Comparison of ENCODE assay signal across 7 cellular contexts in genomic region chr2:67397143-67397986, GRCh38. TPM values are rescaled to one million over a fixed set of nuclear protein-coding genes. Genes with fewer than 3 reads are reported as not detected.
DNase-seq lines count a peak whose midpoint lies in the region; ATAC-seq and TF ChIP-seq lines count a peak whose summit lies in the region.

TSS of gene ETAA1 (plus strand) at chr2:67397333. CDS start at chr2:67397449, 116 bp downstream.

- H3K36me3 ChIP-seq in brain microvascular endothelial cell (replicated peaks) (no peaks in the 10 kb centered on the region), sigmoid colon (peaks cover 0 to 4% (median 0%) of the 10 kb centered on the region in 4 donors)

- H3K4me3 ChIP-seq in brain microvascular endothelial cell (ENCODE audit: low read depth, low read length) (peak within 1 kb of the TSS; percentile 80), sigmoid colon (peak within 1 kb of the TSS; percentile 76 to 88 (median 83))

- TF ChIP-seq POLR2A in sigmoid colon (IDR thresholded peaks at IDR 0.05) = peak; percentile 77 to 82

- H3K27ac ChIP-seq in brain microvascular endothelial cell (peak within 1 kb of the TSS; percentile 96), sigmoid colon (peak within 1 kb of the TSS; percentile 90 to 95 (median 94))

- DNase-seq in NCI-H2107 treated with DMSO at 0.1 percent for 48 hours (lab: John Stamatoyannopoulos, UW; ENCODE audit: unreplicated experiment) = peak; percentile 66
- peak; percentile 92 for DNase-seq in UCSD-AML1 (lab: John Stamatoyannopoulos, UW; ENCODE audit: unreplicated experiment)
- DNase-seq in brain microvascular endothelial cell = peak; percentile 86
- DNase-seq in iPS DF 4.7 (ENCODE audit: extremely low read depth, low spot score) = peak; percentile 44
- peak; percentile 97 for DNase-seq in sigmoid colon

- intact Hi-C loops in sigmoid colon (cut with DNase I) = loop anchor here (5.0 to 10.0 kb wide), 3 partner anchors 450 to 963 kb away; partner anchors contain the start of gene MEIS1

- ATAC-seq in GM18517 (IDR thresholded peaks at IDR 0.05; ENCODE audit: unreplicated experiment) (peak; percentile 96), HG03045 (IDR thresholded peaks at IDR 0.05; ENCODE audit: unreplicated experiment) (peak; percentile 100)

- no peaks in the 10 kb centered on the region for H3K9me3 ChIP-seq in sigmoid colon

- WGBS in sigmoid colon, 2 donors = 0% methylated on average over 61 of the region's 61 CpGs

- TF ChIP-seq EP300 in sigmoid colon (IDR thresholded peaks at IDR 0.05) = no peak

- TF ChIP-seq CTCF in brain microvascular endothelial cell (IDR thresholded peaks at IDR 0.05; ENCODE audit: low read depth, low read length, missing control alignments) (no peak), sigmoid colon (IDR thresholded peaks at IDR 0.05) (no peak)

- H3K27me3 ChIP-seq in brain microvascular endothelial cell (replicated peaks) (no peaks in the 10 kb centered on the region), sigmoid colon (no peaks in the 10 kb centered on the region)

- in situ Hi-C loops in brain microvascular endothelial cell (cut with HindIII; ENCODE audit: low pct_ligation_motif_present, low sequenced_read_pairs) = no loop called here

- H3K4me1 ChIP-seq in sigmoid colon = peaks cover 0 to 31% (median 13%) of the 10 kb centered on the region in 4 donors

RNA-seq across cellular contexts. Expression of gene ETAA1, which starts in this region (rescaled TPM):
- 10 to 100 TPM; 12.1 to 20.0 (median 15.8) TPM for total RNA-seq in sigmoid colon
- 1 to 10 TPM; 3.0 to 4.8 (median 4.2) TPM for polyA plus RNA-seq in sigmoid colon

Comparison
In these comparisons a context has a peak if more than half of its experiments do, and no peak if none do; other contexts are left out.
1. Peak in every context shown above with its lines: DNase-seq, ATAC-seq, H3K4me3 ChIP-seq and H3K27ac ChIP-seq.
2. DNase-seq: peak in every context shown above with its lines; median percentile 97 in sigmoid colon; 92 in UCSD-AML1; 86 in brain microvascular endothelial cell; 66 in NCI-H2107 treated with DMSO at 0.1 percent for 48 hours; 44 in iPS DF 4.7.